16 cellular contexts compared by ENCODE assay signal in genomic region chr10:122877264-122877663, GRCh38. TPM values are rescaled to one million over a fixed set of nuclear protein-coding genes. Genes with fewer than 3 reads are reported as not detected.
A peak's percentile ranks its signal among the peaks of the same experiment; 100 is the strongest.
DNase-seq lines count a peak whose midpoint lies in the region; ATAC-seq and TF ChIP-seq lines count a peak whose summit lies in the region.
"Had no signal": no experiment of that assay in that cellular context is flagged by ENCODE, and none has a peak within 500 bp of the region (broad histone marks: within the 10 kb centered on the region; RNA-seq: fewer than 3 reads in every experiment).

No MANE protein-coding gene starts in this region.

- TF ChIP-seq CTCF in gastrocnemius medialis (IDR thresholded peaks at IDR 0.05 in 4 of 5, conservative IDR thresholded peaks at IDR 0.05 in 1 of 5), result no peak

- H3K36me3 ChIP-seq in CD4-positive, CD25-positive, alpha-beta regulatory T cell (ENCODE audit: control insufficient read depth, insufficient read depth, low read length), result no peaks in the 10 kb centered on the region
- no peaks in the 10 kb centered on the region for H3K36me3 ChIP-seq in GM23248 (ENCODE audit: low read depth)
- H3K36me3 ChIP-seq in iPS-15b (ENCODE audit: control insufficient read depth, insufficient read depth, low read length), result no peaks in the 10 kb centered on the region
- no peaks in the 10 kb centered on the region for H3K36me3 ChIP-seq in gastrocnemius medialis
- H3K36me3 ChIP-seq: WERI-Rb-1 had no signal

- H3K4me3 Mint-ChIP-seq in CD4-positive, CD25-positive, alpha-beta regulatory T cell, result peak overlapping the region; percentile 48 to 70 (median 62)
- no peak overlapping the region for H3K4me3 Mint-ChIP-seq in activated CD4-positive, alpha-beta memory T cell treated with anti-CD3 and anti-CD28 coated beads for 36 hours

- CTCF ChIA-PET in activated CD4-positive, alpha-beta memory T cell treated with anti-CD3 and anti-CD28 coated beads for 36 hours (lab: Charles Lee), result no interaction called here

- H3K4me3 ChIP-seq in CD4-positive, CD25-positive, alpha-beta regulatory T cell (ENCODE audit: low read depth, low read length), result peak overlapping the region; percentile 10
- no peak overlapping the region for H3K4me3 ChIP-seq in GM23248
- H3K4me3 ChIP-seq in iPS-15b (ENCODE audit: low read depth, low read length), result peak overlapping the region; percentile 16
- no peak overlapping the region for H3K4me3 ChIP-seq in gastrocnemius medialis

- H3F3A ChIP-seq in GM23248 (ENCODE audit: insufficient read depth), result no peaks in the 10 kb centered on the region

- peaks cover 23 to 63% (median 51%) of the 10 kb centered on the region in 4 donors for H3K4me1 Mint-ChIP-seq in CD4-positive, CD25-positive, alpha-beta regulatory T cell
- H3K4me1 Mint-ChIP-seq in activated CD4-positive, alpha-beta memory T cell treated with anti-CD3 and anti-CD28 coated beads for 36 hours (ENCODE audit: low read depth), result peaks cover 49% of the 10 kb centered on the region

- intact Hi-C loops in activated CD4-positive, alpha-beta memory T cell treated with anti-CD3 and anti-CD28 coated beads for 36 hours (cut with micrococcal nuclease), result no loop called here
- intact Hi-C loops in gastrocnemius medialis (cut with DNase I; ENCODE audit: low total_unique reads), result no loop called here

- H3K27ac ChIP-seq in CD4-positive, CD25-positive, alpha-beta regulatory T cell (ENCODE audit: insufficient read depth, low read length, poor library complexity, severe bottlenecking), result no peak overlapping the region
- no peak overlapping the region for H3K27ac ChIP-seq in GM23248
- H3K27ac ChIP-seq in gastrocnemius medialis, result no peak overlapping the region
- H3K27ac ChIP-seq: WERI-Rb-1 had no signal

- H2AFZ ChIP-seq in GM23248, result no peak overlapping the region

- H3K4me2 ChIP-seq in GM23248 (ENCODE audit: unreplicated experiment), result no peak overlapping the region

- WGBS in GM23248 (ENCODE audit: low coverage in 1 of 2, low lambda C conversion rate in 2 of 2, missing lambda C conversion rate in 2 of 2), 2 experiments, result 79 to 84% methylated on average over 1 of the region's 1 CpG

- no peaks in the 10 kb centered on the region for H4K20me1 ChIP-seq in GM23248 (ENCODE audit: insufficient read depth)

- no peak for TF ChIP-seq POLR2A in gastrocnemius medialis (IDR thresholded peaks at IDR 0.05)

- H3K36me3 Mint-ChIP-seq in CD4-positive, CD25-positive, alpha-beta regulatory T cell, result peaks cover 5% of the 10 kb centered on the region
- peaks cover 24% of the 10 kb centered on the region for H3K36me3 Mint-ChIP-seq in activated CD4-positive, alpha-beta memory T cell treated with anti-CD3 and anti-CD28 coated beads for 36 hours

- no peaks in the 10 kb centered on the region for H3K27me3 ChIP-seq in CD4-positive, CD25-positive, alpha-beta regulatory T cell (ENCODE audit: control insufficient read depth, insufficient read depth, low read length)
- no peaks in the 10 kb centered on the region for H3K27me3 ChIP-seq in GM23248 (replicated peaks; ENCODE audit: insufficient read depth)
- H3K27me3 ChIP-seq in iPS-15b (ENCODE audit: control insufficient read depth, insufficient read depth, low read length), result peaks cover 16% of the 10 kb centered on the region
- H3K27me3 ChIP-seq in gastrocnemius medialis, result peaks cover 0 to 5% (median 5%) of the 10 kb centered on the region in 3 donors

- H3K9me2 ChIP-seq in GM23248 (ENCODE audit: insufficient read depth), result no peaks in the 10 kb centered on the region

- in situ Hi-C loops in GM23248 (cut with MboI) (no loop called here), gastrocnemius medialis (cut with MboI; ENCODE audit: low sequenced_read_pairs in 4 of 4) (no loop called here)

- POLR2A ChIA-PET in activated CD4-positive, alpha-beta memory T cell treated with anti-CD3 and anti-CD28 coated beads for 36 hours (lab: Charles Lee), result no interaction called here

- no peak for ATAC-seq in CD4-positive, CD25-positive, alpha-beta regulatory T cell (ENCODE audit: low read depth in 2 of 2)
- no peak for ATAC-seq in HG02970 (IDR thresholded peaks at IDR 0.05; ENCODE audit: low FRiP score, unreplicated experiment)
- no peak for ATAC-seq in gastrocnemius medialis

- H3K4me1 ChIP-seq in CD4-positive, CD25-positive, alpha-beta regulatory T cell (ENCODE audit: control insufficient read depth, insufficient read depth, low read length, poor library complexity, severe bottlenecking), result peaks cover 35% of the 10 kb centered on the region
- no peaks in the 10 kb centered on the region; the same call in 1 of the 2 replicates for H3K4me1 ChIP-seq in GM23248 (ENCODE audit: insufficient read depth)
- peaks cover 41% of the 10 kb centered on the region for H3K4me1 ChIP-seq in iPS-15b (ENCODE audit: control insufficient read depth, insufficient read depth, low read length)
- H3K4me1 ChIP-seq in gastrocnemius medialis, result no peaks in the 10 kb centered on the region

- no peaks in the 10 kb centered on the region for H3K9me3 ChIP-seq in CD4-positive, CD25-positive, alpha-beta regulatory T cell (ENCODE audit: control insufficient read depth in 2 of 2, low read length in 2 of 2)
- H3K9me3 ChIP-seq in GM23248 (ENCODE audit: low read depth), result no peaks in the 10 kb centered on the region
- no peaks in the 10 kb centered on the region for H3K9me3 ChIP-seq in iPS-15b (ENCODE audit: control insufficient read depth, insufficient read depth, low read length)
- H3K9me3 ChIP-seq in gastrocnemius medialis, result no peaks in the 10 kb centered on the region

- peaks cover 63% of the 10 kb centered on the region for H3K79me2 ChIP-seq in GM23248 (ENCODE audit: insufficient read depth)

- peaks cover 0 to 4% (median 0%) of the 10 kb centered on the region in 7 donors for H3K9me3 Mint-ChIP-seq in CD4-positive, CD25-positive, alpha-beta regulatory T cell
- H3K9me3 Mint-ChIP-seq in activated CD4-positive, alpha-beta memory T cell treated with anti-CD3 and anti-CD28 coated beads for 36 hours, result no peaks in the 10 kb centered on the region

- H3K27ac Mint-ChIP-seq in CD4-positive, CD25-positive, alpha-beta regulatory T cell, result peak overlapping the region in 2 of 3 donors; percentile 6 to 37
- no peak overlapping the region for H3K27ac Mint-ChIP-seq in activated CD4-positive, alpha-beta memory T cell treated with anti-CD3 and anti-CD28 coated beads for 36 hours

- H3K9ac ChIP-seq in GM23248 (no peak overlapping the region), iPS-15b (ENCODE audit: low read depth, low read length) (no peak overlapping the region)

- no peak for DNase-seq in CD4-positive, CD25-positive, alpha-beta regulatory T cell
- DNase-seq in GM23248 (peak; percentile 37), gastrocnemius medialis (no peak), SW480 (ENCODE audit: low spot score) (no peak), GM19240 (ENCODE audit: insufficient read length, low spot score) (no peak)
- DNase-seq in activated CD4-positive, alpha-beta memory T cell treated with anti-CD3 and anti-CD28 coated beads for 36 hours, result peak; percentile 16
- DNase-seq: activated effector memory CD4-positive, alpha-beta T cell treated with anti-CD3 and anti-CD28 coated beads, Interleukin-2, amount 50 U/mL, for 16 hours; kidney; MM.1S; NCI-H446; stimulated activated CD4-positive, alpha-beta T cell treated with anti-CD3 and anti-CD28 coated beads, Interleukin-4, amount 100 ng/mL, for 24 hours; WERI-Rb-1 had no signal

- no peaks in the 10 kb centered on the region for H3K27me3 Mint-ChIP-seq in CD4-positive, CD25-positive, alpha-beta regulatory T cell
- no peaks in the 10 kb centered on the region for H3K27me3 Mint-ChIP-seq in activated CD4-positive, alpha-beta memory T cell treated with anti-CD3 and anti-CD28 coated beads for 36 hours

RNA-seq across cellular contexts. Expression of gene FAM24B, which starts 2.1 kb away (rescaled TPM):
- total RNA-seq in CD4-positive, CD25-positive, alpha-beta regulatory T cell, result 17.2 TPM
- polyA plus RNA-seq in CD4-positive, CD25-positive, alpha-beta regulatory T cell, result 10 to 100 TPM in 2 of 4 donors, 1 to 10 TPM in 2; 5.5 to 13.5 (median 9.8) TPM
- 3.3 and 3.8 TPM in 2 replicates for total RNA-seq in GM23248 (2014; rRNA removed; shearing (Covaris generic))
- polyA plus RNA-seq in GM23248 (2016; fragmentation: Nextera tagmentation; extraction: Ambion mirVana), result 5.7 and 7.0 TPM in 2 replicates
- total RNA-seq in activated CD4-positive, alpha-beta memory T cell treated with anti-CD3 and anti-CD28 coated beads for 36 hours, result 1 to 10 TPM; 7.2 to 8.1 TPM
- total RNA-seq in gastrocnemius medialis, result not detected

RNA-seq across cellular contexts. Expression of gene CUZD1, which starts 31.6 kb away (rescaled TPM):
- total RNA-seq in CD4-positive, CD25-positive, alpha-beta regulatory T cell, result 1.9 TPM
- polyA plus RNA-seq in CD4-positive, CD25-positive, alpha-beta regulatory T cell, result 1 to 10 TPM in 3 of 4 donors, under 1 TPM in 1; 0.53 to 1.7 (median 1.3) TPM
- total RNA-seq in GM23248 (2014; rRNA removed; shearing (Covaris generic)), result 0.11 and 0.13 TPM in 2 replicates
- polyA plus RNA-seq in GM23248 (2016; fragmentation: Nextera tagmentation; extraction: Ambion mirVana), result 0.22 and 0.31 TPM in 2 replicates
- 1 to 10 TPM; 1.0 to 1.4 TPM for total RNA-seq in activated CD4-positive, alpha-beta memory T cell treated with anti-CD3 and anti-CD28 coated beads for 36 hours
- under 1 TPM in 1 of 4 donors, not detected in 3; 0.09 TPM for total RNA-seq in gastrocnemius medialis

RNA-seq across cellular contexts. Expression of gene FAM24A, which starts 33.1 kb away (rescaled TPM):
- total RNA-seq in CD4-positive, CD25-positive, alpha-beta regulatory T cell, result not detected
- not detected for polyA plus RNA-seq in CD4-positive, CD25-positive, alpha-beta regulatory T cell
- not detected in 2 replicates for total RNA-seq in GM23248 (2014; rRNA removed; shearing (Covaris generic))
- polyA plus RNA-seq in GM23248 (2016; fragmentation: Nextera tagmentation; extraction: Ambion mirVana), result not detected in 2 replicates
- total RNA-seq in activated CD4-positive, alpha-beta memory T cell treated with anti-CD3 and anti-CD28 coated beads for 36 hours, result not detected
- not detected for total RNA-seq in gastrocnemius medialis
- total RNA-seq: cerebellum, kidney, RPMI7951 had no signal

Comparison
In these comparisons a context has a peak if more than half of its experiments do, and no peak if none do; other contexts are left out.
1. DNase-seq: peak in GM23248 (single experiment) and activated CD4-positive, alpha-beta memory T cell treated with anti-CD3 and anti-CD28 coated beads for 36 hours (single experiment); none in CD4-positive, CD25-positive, alpha-beta regulatory T cell (0 of 3), gastrocnemius medialis (0 of 2), SW480 (single experiment) and GM19240 (single experiment).
2. H3K4me3 ChIP-seq: peak in CD4-positive, CD25-positive, alpha-beta regulatory T cell (single experiment) and iPS-15b (single experiment); none in GM23248 (single experiment) and gastrocnemius medialis (0 of 4).